Comparison of ENCODE assay signal across 26 cellular contexts in the genomic region with DNA sequence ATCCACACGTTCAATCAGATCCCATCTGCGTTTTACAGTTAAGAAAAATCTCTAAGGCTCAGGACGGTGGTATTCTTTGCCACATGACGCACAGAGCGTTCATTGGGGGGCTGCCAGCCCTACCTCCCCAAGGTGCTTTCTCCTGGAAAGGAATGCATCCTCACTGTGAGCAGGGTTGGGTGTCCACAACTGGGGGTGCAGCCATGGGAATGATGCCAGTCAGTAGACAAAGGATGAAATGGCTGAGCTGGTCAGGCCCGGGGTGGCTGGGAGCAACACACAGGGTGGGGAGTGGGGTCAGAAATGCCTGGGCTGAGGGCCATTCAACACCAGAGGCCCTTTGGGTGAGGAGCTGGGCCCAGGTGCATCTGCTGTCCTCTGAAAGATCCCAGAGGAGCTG. TPM values are rescaled to one million over a fixed set of nuclear protein-coding genes. Genes with fewer than 3 reads are reported as not detected.
A peak's percentile ranks its signal among the peaks of the same experiment; 100 is the strongest.
DNase-seq lines count a peak whose midpoint lies in the region; ATAC-seq and TF ChIP-seq lines count a peak whose summit lies in the region.
"Had no signal": no experiment of that assay in that cellular context is flagged by ENCODE, and none has a peak within 500 bp of the region (broad histone marks: within the 10 kb centered on the region; RNA-seq: fewer than 3 reads in every experiment).

No MANE protein-coding gene starts in this region.

- WGBS in body of pancreas, 2 donors = 91 to 93% methylated on average over 6 of the region's 6 CpGs

- ATAC-seq in body of pancreas = no peak
- ATAC-seq: activated CD4-positive, CD25-positive, alpha-beta regulatory T cell treated with anti-CD3 and anti-CD28 coated beads, Interleukin-2, amount 50 U/mL, for 24 hours; activated T-cell treated with anti-CD3 and anti-CD28 coated beads, Interleukin-2, amount 50 U/mL, for 72 hours; HepG2 had no signal

- DNase-seq in body of pancreas = no peak
- DNase-seq in uterus = no peak
- DNase-seq in NCI-H146 treated with DMSO at 0.1 percent for 48 hours (lab: John Stamatoyannopoulos, UW; ENCODE audit: unreplicated experiment) = no peak
- DNase-seq in GM10266 (ENCODE audit: extremely low spot score) = no peak
- no peak for DNase-seq in NCI-H1694 (lab: John Stamatoyannopoulos, UW)
- DNase-seq: activated CD4-positive, alpha-beta T cell treated with anti-CD3 and anti-CD28 coated beads, Interleukin-2, amount 50 U/mL, for 4 hours; activated T-cell treated with anti-CD3 and anti-CD28 coated beads, Interleukin-2, amount 50 U/mL, for 72 hours; CD4-positive, CD25-positive, alpha-beta regulatory T cell; cerebellar nuclear complex; esophagus squamous epithelium; Karpas-422; NCI-H1417; NCI-H2081; NCI-H524 treated with DMSO at 0.1 percent for 48 hours; stimulated activated CD4-positive, alpha-beta T cell treated with anti-CD3 and anti-CD28 coated beads, Interleukin-1b, Interleukin-23, amount 100 ng/mL, for 48 hours; stimulated activated naive CD4-positive, alpha-beta T cell treated with Interleukin-2 at 50 U/mL for 16 hours; T-helper 2 cell; testis had no signal

- H3K4me3 ChIP-seq in HUES48 (ENCODE audit: low read depth, low read length) (0 out of 2 replicates have a peak overlapping the region, but pooled peaks have one; percentile 5), body of pancreas (no peak overlapping the region), iPS-20b (ENCODE audit: low read length) (peak overlapping the region; percentile 56; the same call in 1 of the 2 replicates), uterus (no peak overlapping the region)
- H3K4me3 ChIP-seq: esophagus squamous epithelium, skin epidermis, testis had no signal

- H3K36me3 ChIP-seq in HUES48 (ENCODE audit: control insufficient read depth, insufficient read depth, low read length) = no peaks in the 10 kb centered on the region
- H3K36me3 ChIP-seq in body of pancreas (replicated peaks in 1 of 2; ENCODE audit: insufficient read depth in 1 of 2, low read depth in 2 of 2) = no peaks in the 10 kb centered on the region
- H3K36me3 ChIP-seq in iPS-20b (ENCODE audit: insufficient read depth, low read depth, low read length) = no peaks in the 10 kb centered on the region
- H3K36me3 ChIP-seq in uterus = no peaks in the 10 kb centered on the region
- H3K36me3 ChIP-seq: esophagus squamous epithelium had no signal

- TF ChIP-seq CTCF in body of pancreas (IDR thresholded peaks at IDR 0.05) (no peak), uterus (IDR thresholded peaks at IDR 0.05) (no peak), GM10266 (IDR thresholded peaks at IDR 0.05; ENCODE audit: control insufficient read depth, insufficient read depth, low read depth, missing control alignments) (no peak)

- peaks cover 75% of the 10 kb centered on the region for H3K27me3 ChIP-seq in HUES48 (ENCODE audit: control insufficient read depth, insufficient read depth, low read length)
- no peaks in the 10 kb centered on the region for H3K27me3 ChIP-seq in body of pancreas
- peaks cover 76% of the 10 kb centered on the region for H3K27me3 ChIP-seq in iPS-20b (ENCODE audit: insufficient read depth, low read length)
- H3K27me3 ChIP-seq in uterus = no peaks in the 10 kb centered on the region
- H3K27me3 ChIP-seq: esophagus squamous epithelium, testis had no signal

- H3K9me3 ChIP-seq in HUES48 (ENCODE audit: control insufficient read depth, insufficient read depth, low read length) (no peaks in the 10 kb centered on the region), body of pancreas (no peaks in the 10 kb centered on the region), iPS-20b (ENCODE audit: insufficient read depth, low read depth, low read length) (no peaks in the 10 kb centered on the region), uterus (no peaks in the 10 kb centered on the region)
- H3K9me3 ChIP-seq: esophagus squamous epithelium, testis had no signal

- H3K27ac ChIP-seq in HUES48 (ENCODE audit: low read depth, low read length) (peak overlapping the region; percentile 78), body of pancreas (peak overlapping the region in 3 of 4 donors; percentile 27 to 80 (median 36)), iPS-20b (ENCODE audit: low read length) (no peak overlapping the region), uterus (peak overlapping the region; percentile 71 to 74)
- H3K27ac ChIP-seq: parathyroid adenoma, testis had no signal

- TF ChIP-seq POLR2A in body of pancreas (IDR thresholded peaks at IDR 0.05) = no peak
- TF ChIP-seq POLR2A in uterus (IDR thresholded peaks at IDR 0.05) = no peak

- peak overlapping the region; percentile 17 for H3K9ac ChIP-seq in HUES48 (ENCODE audit: low read depth, low read length)
- H3K9ac ChIP-seq in iPS-20b (ENCODE audit: low read depth, low read length) = no peak overlapping the region
- H3K9ac ChIP-seq: parathyroid adenoma had no signal

- intact Hi-C loops in body of pancreas (cut with DNase I) = no loop called here
- intact Hi-C loops in uterus (cut with DNase I; ENCODE audit: low total_unique reads) = no loop called here

- H3K4me1 ChIP-seq in HUES48 (ENCODE audit: control insufficient read depth, insufficient read depth, low read length) = peaks cover 62% of the 10 kb centered on the region
- peaks cover 30% of the 10 kb centered on the region for H3K4me1 ChIP-seq in body of pancreas
- H3K4me1 ChIP-seq in iPS-20b (ENCODE audit: insufficient read depth, low read length) = peaks cover 44% of the 10 kb centered on the region
- peaks cover 0 to 6% of the 10 kb centered on the region in 2 donors for H3K4me1 ChIP-seq in uterus
- H3K4me1 ChIP-seq: parathyroid adenoma had no signal

RNA-seq across cellular contexts. Expression of a gene that starts 25.9 kb away (rescaled TPM):
- not detected for total RNA-seq in body of pancreas
- total RNA-seq in uterus = not detected
- total RNA-seq: activated T-cell treated with anti-CD3 and anti-CD28 coated beads, Interleukin-2, amount 50 U/mL, for 72 hours; CD4-positive, CD25-positive, alpha-beta regulatory T cell; dermis blood vessel endothelial cell; esophagus squamous epithelium; frontal cortex; HepG2 had no signal

RNA-seq across cellular contexts. Expression of a gene that starts 44.3 kb away (rescaled TPM):
- total RNA-seq in body of pancreas (10 to 100 TPM; 14.8 to 28.0 TPM), uterus (100 to 1,000 TPM in 1 of 4 donors, 10 to 100 TPM in 2, 1 to 10 TPM in 1; 6.2 to 117 (median 56.6) TPM)
- total RNA-seq: activated T-cell treated with anti-CD3 and anti-CD28 coated beads, Interleukin-2, amount 50 U/mL, for 72 hours; CD4-positive, CD25-positive, alpha-beta regulatory T cell; dermis blood vessel endothelial cell; HepG2 had no signal

Comparison
In these comparisons a context has a peak if more than half of its experiments do, and no peak if none do; other contexts are left out.
1. H3K4me3 ChIP-seq: peak in HUES48 (single experiment) and iPS-20b (single experiment); none in body of pancreas (0 of 2) and uterus (0 of 2).